ENCODE assay signal across 34 cellular contexts in the genomic region with DNA sequence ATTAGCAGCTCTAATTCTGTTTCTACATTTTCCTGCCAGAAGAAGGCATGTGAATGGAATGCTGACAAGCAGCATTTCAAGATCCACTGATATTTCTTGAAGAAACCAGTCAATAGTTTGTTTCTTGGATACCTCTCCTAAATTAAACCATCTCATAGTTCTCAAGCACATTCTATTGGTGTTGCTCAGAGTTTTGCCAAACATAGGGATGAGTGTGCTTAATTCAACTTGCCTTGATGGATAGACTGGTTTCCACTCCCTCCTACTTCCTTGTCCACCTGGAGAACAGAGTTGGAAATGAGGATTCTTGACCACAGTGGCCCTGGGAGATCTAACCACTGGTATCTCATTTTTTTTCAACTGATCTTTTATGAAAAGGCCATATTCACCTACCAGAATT. TPM values are rescaled to one million over a fixed set of nuclear protein-coding genes. Genes with fewer than 3 reads are reported as not detected.
A peak's percentile ranks its signal among the peaks of the same experiment; 100 is the strongest.
DNase-seq lines count a peak whose midpoint lies in the region; ATAC-seq and TF ChIP-seq lines count a peak whose summit lies in the region.
"Had no signal": no experiment of that assay in that cellular context is flagged by ENCODE, and none has a peak within 500 bp of the region (broad histone marks: within the 10 kb centered on the region; RNA-seq: fewer than 3 reads in every experiment).

No MANE protein-coding gene starts in this region.

- H3K23ac ChIP-seq in mesendoderm (ENCODE audit: low read length): no peak overlapping the region

- no peak for ATAC-seq in CD8-positive, alpha-beta T cell
- ATAC-seq in sciatic nerve: no peak
- ATAC-seq: A549; activated CD8-positive, alpha-beta T cell treated with anti-CD3 and anti-CD28 coated beads for 36 hours; effector memory CD8-positive, alpha-beta T cell had no signal

- no peaks in the 10 kb centered on the region for H3K9me3 ChIP-seq in CD8-positive, alpha-beta T cell (ENCODE audit: low read length)
- no peaks in the 10 kb centered on the region for H3K9me3 ChIP-seq in BE2C
- H3K9me3 ChIP-seq: A549, esophagus squamous epithelium, neutrophil, prostate gland had no signal

- H4K5ac ChIP-seq in mesendoderm (ENCODE audit: low read length): no peak overlapping the region

- CTCF ChIA-PET in CD8-positive, alpha-beta T cell (lab: Charles Lee): interaction anchor here (3.1 kb wide), 1 partner anchor 13 kb away, joined by 8 read pairs; no protein-coding TSS in a partner anchor

- peaks cover 1% of the 10 kb centered on the region for H3K4me1 ChIP-seq in mesendoderm (ENCODE audit: control insufficient read depth, low read depth, low read length)
- no peaks in the 10 kb centered on the region for H3K4me1 ChIP-seq in CD8-positive, alpha-beta T cell (ENCODE audit: insufficient read depth, low read length)
- H3K4me1 ChIP-seq in BE2C: no peaks in the 10 kb centered on the region
- H3K4me1 ChIP-seq: A549; BLaER1 treated with 17β-estradiol and CSF1 and Interleukin-3, amounts not matched to agents 10 nM and 100 nM; esophagus squamous epithelium; prostate gland had no signal

- no peak overlapping the region for H3K4me3 ChIP-seq in AG10803 (ENCODE audit: low read length)
- no peak overlapping the region for H3K4me3 ChIP-seq in epithelial cell of esophagus (ENCODE audit: low read length)
- no peak overlapping the region for H3K4me3 ChIP-seq in mesendoderm (ENCODE audit: low read length)
- H3K4me3 ChIP-seq in CD8-positive, alpha-beta T cell (ENCODE audit: low read depth, low read length): no peak overlapping the region
- no peak overlapping the region for H3K4me3 ChIP-seq in BE2C (ENCODE audit: low read depth, low read length)
- H3K4me3 ChIP-seq: A549; BLaER1 treated with 17β-estradiol and CSF1 and Interleukin-3, amounts not matched to agents 10 nM and 100 nM; cardiac muscle cell; coronary artery; esophagus squamous epithelium; prostate gland had no signal

- POLR2A ChIA-PET in CD8-positive, alpha-beta T cell (lab: Charles Lee): interaction anchor here (0.6 kb wide), 1 partner anchor 8 kb away, joined by 3 read pairs; no protein-coding TSS in a partner anchor

- H3K36me3 Mint-ChIP-seq in CD8-positive, alpha-beta T cell: no peaks in the 10 kb centered on the region
- H3K36me3 Mint-ChIP-seq: memory B cell had no signal

- H3K56ac ChIP-seq in mesendoderm (ENCODE audit: low read length): no peak overlapping the region

- no peak overlapping the region for H3K9ac ChIP-seq in mesendoderm (ENCODE audit: low read length)
- H3K9ac ChIP-seq: BLaER1 treated with 17β-estradiol and CSF1 and Interleukin-3, amounts not matched to agents 10 nM and 100 nM had no signal

- no peaks in the 10 kb centered on the region for H3K79me2 ChIP-seq in mesendoderm (ENCODE audit: control insufficient read depth, insufficient read depth, low read length)

- no peak overlapping the region for H3K27ac Mint-ChIP-seq in CD8-positive, alpha-beta T cell
- H3K27ac Mint-ChIP-seq: activated B cell treated with CpG ODN at 0.5 μM for 24 hours; activated CD8-positive, alpha-beta T cell treated with anti-CD3 and anti-CD28 coated beads for 36 hours; effector memory CD8-positive, alpha-beta T cell; H9; memory B cell had no signal

- no peak overlapping the region for H2BK120ac ChIP-seq in mesendoderm (ENCODE audit: low read depth, low read length)

- H3K36me3 ChIP-seq in mesendoderm (ENCODE audit: control insufficient read depth, insufficient read depth, low read length) (no peaks in the 10 kb centered on the region), BE2C (no peaks in the 10 kb centered on the region)
- no peaks in the 10 kb centered on the region for H3K36me3 ChIP-seq in CD8-positive, alpha-beta T cell (ENCODE audit: insufficient read depth, low read length)
- H3K36me3 ChIP-seq: BLaER1 treated with 17β-estradiol and CSF1 and Interleukin-3, amounts not matched to agents 10 nM and 100 nM; cardiac muscle cell; esophagus squamous epithelium; neutrophil; prostate gland had no signal

- intact Hi-C loops in CD8-positive, alpha-beta T cell (cut with DNase I, micrococcal nuclease): no loop called here
- intact Hi-C loops in sciatic nerve (cut with DNase I): no loop called here

- H3K27me3 Mint-ChIP-seq in CD8-positive, alpha-beta T cell (ENCODE audit: low read depth): peaks cover 15% of the 10 kb centered on the region

- H3K4me2 ChIP-seq in mesendoderm (ENCODE audit: low read length): no peak overlapping the region
- H3K4me2 ChIP-seq: A549; BLaER1 treated with 17β-estradiol and CSF1 and Interleukin-3, amounts not matched to agents 10 nM and 100 nM had no signal

- no peak for TF ChIP-seq CTCF in AG10803 (conservative IDR thresholded peaks at IDR 0.05; ENCODE audit: low read length)
- no peak for TF ChIP-seq CTCF in epithelial cell of esophagus (IDR thresholded peaks at IDR 0.05; ENCODE audit: insufficient read depth, low read depth, low read length, missing control alignments)
- no peak for TF ChIP-seq CTCF in CD8-positive, alpha-beta T cell (IDR thresholded peaks at IDR 0.05)
- TF ChIP-seq CTCF in BE2C (IDR thresholded peaks at IDR 0.05; ENCODE audit: low read depth, low read length): no peak

- DNase-seq in AG10803 (ENCODE audit: low read depth): peak; percentile 75
- DNase-seq in NCI-H226: peak; percentile 29
- DNase-seq in epithelial cell of esophagus (ENCODE audit: low read depth): peak; percentile 86
- peak; percentile 74 for DNase-seq in mesendoderm
- DNase-seq in CD8-positive, alpha-beta T cell: no peak
- DNase-seq in BE2C: no peak
- no peak for DNase-seq in sciatic nerve (ENCODE audit: low spot score)
- DNase-seq in NOMO-1 (lab: John Stamatoyannopoulos, UW; ENCODE audit: unreplicated experiment in 2 of 2): no peak
- DNase-seq: activated B cell treated with CpG ODN at 0.5 μM for 24 hours; activated CD8-positive, alpha-beta T cell treated with anti-CD3 and anti-CD28 coated beads for 36 hours; activated gamma-delta T cell; activated T-cell treated with anti-CD3 and anti-CD28 coated beads for 4 hours; Calu3; DND-41; effector memory CD8-positive, alpha-beta T cell; esophagus squamous epithelium; H9; kidney; NCI-H2029 treated with DMSO at 0.1 percent for 48 hours; NCI-H82; Right ventricle myocardium superior; small intestine; stimulated activated CD4-positive, alpha-beta T cell treated with anti-CD3 and anti-CD28 coated beads, Interleukin-2, amount 100 ng/mL, for 24 hours; substantia nigra; T-helper 9 cell had no signal

- H3K4ac ChIP-seq in mesendoderm (ENCODE audit: low read depth, low read length): no peak overlapping the region

- no peak overlapping the region for H2BK15ac ChIP-seq in mesendoderm (replicated peaks; ENCODE audit: low read depth)

- no peak overlapping the region for H3K27ac ChIP-seq in mesendoderm (ENCODE audit: low read depth, low read length)
- H3K27ac ChIP-seq in CD8-positive, alpha-beta T cell (ENCODE audit: low read depth, low read length): no peak overlapping the region
- H3K27ac ChIP-seq: A549; BLaER1 treated with 17β-estradiol and CSF1 and Interleukin-3, amounts not matched to agents 10 nM and 100 nM; cardiac muscle cell; coronary artery; esophagus squamous epithelium; HL-60; neutrophil; prostate gland had no signal

- H3K27me3 ChIP-seq in mesendoderm (ENCODE audit: insufficient read depth, low read length, poor library complexity) (no peaks in the 10 kb centered on the region), BE2C (peaks cover 10% of the 10 kb centered on the region; the same call in 1 of the 2 replicates)
- no peaks in the 10 kb centered on the region for H3K27me3 ChIP-seq in CD8-positive, alpha-beta T cell (ENCODE audit: insufficient read depth, low read length)
- H3K27me3 ChIP-seq: BLaER1 treated with 17β-estradiol and CSF1 and Interleukin-3, amounts not matched to agents 10 nM and 100 nM; cardiac muscle cell; esophagus squamous epithelium had no signal

- H4K8ac ChIP-seq in mesendoderm (ENCODE audit: low read depth, low read length): no peak overlapping the region

- no peak overlapping the region for H3K4me3 Mint-ChIP-seq in CD8-positive, alpha-beta T cell
- H3K4me3 Mint-ChIP-seq: activated B cell treated with CpG ODN at 0.5 μM for 24 hours; activated CD8-positive, alpha-beta T cell treated with anti-CD3 and anti-CD28 coated beads for 36 hours; effector memory CD8-positive, alpha-beta T cell; H9; memory B cell had no signal

- no peak overlapping the region for H3K18ac ChIP-seq in mesendoderm (ENCODE audit: low read length)

- H2AK5ac ChIP-seq in mesendoderm (ENCODE audit: low read length): no peak overlapping the region

- no peaks in the 10 kb centered on the region for H3K4me1 Mint-ChIP-seq in CD8-positive, alpha-beta T cell (ENCODE audit: low read depth)
- H3K4me1 Mint-ChIP-seq: activated B cell treated with CpG ODN at 0.5 μM for 24 hours, memory B cell had no signal

- no peaks in the 10 kb centered on the region for H3K9me3 Mint-ChIP-seq in CD8-positive, alpha-beta T cell
- H3K9me3 Mint-ChIP-seq: activated B cell treated with CpG ODN at 0.5 μM for 24 hours; activated CD8-positive, alpha-beta T cell treated with anti-CD3 and anti-CD28 coated beads for 36 hours; effector memory CD8-positive, alpha-beta T cell; H9; memory B cell had no signal

- no peaks in the 10 kb centered on the region for H3K79me1 ChIP-seq in mesendoderm (ENCODE audit: low read length)

- no peak overlapping the region for H2BK5ac ChIP-seq in mesendoderm (ENCODE audit: low read length)

RNA-seq across cellular contexts. Expression of a gene that starts 29.8 kb away (rescaled TPM):
- 95.9 TPM for polyA plus RNA-seq in mesendoderm (2013, experiment 1 of 2)
- 93.1 TPM for polyA plus RNA-seq in mesendoderm (2013, experiment 2 of 2)
- total RNA-seq in CD8-positive, alpha-beta T cell: 10 to 100 TPM; 15.4 to 16.5 TPM
- 50.1 TPM for polyA plus RNA-seq in BE2C (2012; ENCODE audit: insufficient read depth, insufficient read length, low read depth)
- 31.6 TPM for total RNA-seq in sciatic nerve

RNA-seq across cellular contexts. Expression of a gene that starts 41.5 kb away (rescaled TPM):
- 1.1 TPM for polyA plus RNA-seq in mesendoderm (2013, experiment 1 of 2)
- polyA plus RNA-seq in mesendoderm (2013, experiment 2 of 2): 0.97 TPM
- 1 to 10 TPM; 1.5 to 1.7 TPM for total RNA-seq in CD8-positive, alpha-beta T cell
- not detected for polyA plus RNA-seq in BE2C (2012; ENCODE audit: insufficient read depth, insufficient read length, low read depth)
- 11.9 TPM for total RNA-seq in sciatic nerve
- total RNA-seq: OCI-LY7 had no signal

Comparison
In these comparisons a context has a peak if more than half of its experiments do, and no peak if none do; other contexts are left out.
1. DNase-seq: peak in AG10803 (single experiment), NCI-H226 (single experiment), epithelial cell of esophagus (single experiment) and mesendoderm (single experiment); none in CD8-positive, alpha-beta T cell (0 of 7), BE2C (single experiment), sciatic nerve (single experiment) and NOMO-1 (0 of 2).